10 cellular contexts compared by ENCODE assay signal in the genomic region with DNA sequence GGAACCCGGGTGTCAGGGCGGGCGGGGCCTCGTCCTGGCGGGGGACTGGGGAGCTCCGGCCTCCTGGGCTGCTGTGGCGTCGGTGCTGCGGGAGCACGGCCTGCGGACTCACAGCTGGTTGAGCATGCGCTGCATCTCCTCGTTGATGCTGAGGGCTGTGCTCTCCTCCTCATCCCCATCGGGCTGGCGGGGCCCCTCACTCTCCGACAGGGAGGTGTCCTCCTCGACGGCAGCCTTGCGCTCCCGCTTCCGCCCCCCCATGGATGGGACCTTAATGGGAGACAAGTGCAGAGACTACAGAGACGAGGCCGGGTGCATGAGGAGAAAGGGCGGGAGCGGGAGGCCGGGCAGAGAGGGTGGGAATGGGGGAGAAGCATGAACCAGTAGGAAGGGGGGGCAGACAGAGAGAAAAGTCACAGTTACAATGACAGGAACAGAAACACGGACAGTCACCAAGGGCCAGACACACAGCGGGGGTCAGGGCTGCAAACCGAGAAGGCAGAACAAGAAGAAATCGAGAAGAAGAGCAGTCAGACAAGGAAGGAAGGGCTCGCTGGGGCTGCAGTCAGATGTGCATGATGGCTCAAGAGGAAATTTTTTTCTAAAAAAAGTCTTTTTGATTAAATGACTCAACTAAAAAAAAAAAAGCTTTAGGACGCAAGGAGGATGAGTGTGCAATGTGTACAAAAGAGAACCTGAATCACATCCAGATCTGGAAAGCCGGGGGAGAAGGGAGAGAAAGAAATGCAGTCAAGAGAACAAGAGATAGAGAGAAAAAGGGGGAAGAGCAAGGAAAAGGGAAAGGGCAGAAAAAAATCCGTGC. TPM values are rescaled to one million over a fixed set of nuclear protein-coding genes. Genes with fewer than 3 reads are reported as not detected.
DNase-seq lines count a peak whose midpoint lies in the region; ATAC-seq and TF ChIP-seq lines count a peak whose summit lies in the region.
"Had no signal": no experiment of that assay in that cellular context is flagged by ENCODE, and none has a peak within 500 bp of the region (broad histone marks: within the 10 kb centered on the region; RNA-seq: fewer than 3 reads in every experiment).

No MANE protein-coding gene starts in this region.

- H4K5ac ChIP-seq in mesendoderm (ENCODE audit: low read length), result no peak overlapping the region

- H3K4me2 ChIP-seq in mesendoderm (ENCODE audit: low read length), result no peak overlapping the region

- no peak for TF ChIP-seq CTCF in right atrium auricular region (IDR thresholded peaks at IDR 0.05)

- no peak overlapping the region for H2AK5ac ChIP-seq in mesendoderm (ENCODE audit: low read length)

- H3K9me3 ChIP-seq in right atrium auricular region, result no peaks in the 10 kb centered on the region
- H3K9me3 ChIP-seq: body of pancreas had no signal

- no peak overlapping the region for H2BK5ac ChIP-seq in mesendoderm (ENCODE audit: low read length)

- ATAC-seq in HG03378 (IDR thresholded peaks at IDR 0.05; ENCODE audit: unreplicated experiment), result no peak
- ATAC-seq: body of pancreas had no signal

- peaks cover 21% of the 10 kb centered on the region for H3K36me3 ChIP-seq in right atrium auricular region
- H3K36me3 ChIP-seq in mesendoderm (ENCODE audit: control insufficient read depth, insufficient read depth, low read length), result peaks cover 4% of the 10 kb centered on the region

- H3K4ac ChIP-seq in mesendoderm (ENCODE audit: low read depth, low read length), result no peak overlapping the region

- H3K9ac ChIP-seq in mesendoderm (ENCODE audit: low read length), result no peak overlapping the region

- H3K18ac ChIP-seq in mesendoderm (ENCODE audit: low read length), result no peak overlapping the region

- H3K79me2 ChIP-seq in mesendoderm (ENCODE audit: control insufficient read depth, insufficient read depth, low read length), result peaks cover 27% of the 10 kb centered on the region

- no peaks in the 10 kb centered on the region for H3K27me3 ChIP-seq in right atrium auricular region
- no peaks in the 10 kb centered on the region for H3K27me3 ChIP-seq in mesendoderm (ENCODE audit: insufficient read depth, low read length, poor library complexity)
- H3K27me3 ChIP-seq: body of pancreas had no signal

- peaks cover 29% of the 10 kb centered on the region for H3K79me1 ChIP-seq in mesendoderm (ENCODE audit: low read length)

- no peak overlapping the region for H4K8ac ChIP-seq in mesendoderm (ENCODE audit: low read depth, low read length)

- H3K23ac ChIP-seq in mesendoderm (ENCODE audit: low read length), result no peak overlapping the region

- peak overlapping the region; percentile 96 for H3K27ac ChIP-seq in angular gyrus (ENCODE audit: low read depth, low read length)
- H3K27ac ChIP-seq in right atrium auricular region, result peak overlapping the region; percentile 94 to 98
- H3K27ac ChIP-seq in substantia nigra (ENCODE audit: low read depth, low read length, poor library complexity, severe bottlenecking), result peak overlapping the region; percentile 88
- H3K27ac ChIP-seq in mesendoderm (ENCODE audit: low read depth, low read length), result no peak overlapping the region

- H3K56ac ChIP-seq in mesendoderm (ENCODE audit: low read length), result no peak overlapping the region

- no peak overlapping the region for H3K4me3 ChIP-seq in right atrium auricular region
- no peak overlapping the region for H3K4me3 ChIP-seq in mesendoderm (ENCODE audit: low read length)
- H3K4me3 ChIP-seq: body of pancreas, lung had no signal

- H3K4me1 ChIP-seq in right atrium auricular region (peaks cover 0 to 69% of the 10 kb centered on the region in 2 donors), mesendoderm (ENCODE audit: control insufficient read depth, low read depth, low read length) (no peaks in the 10 kb centered on the region)

- H2BK15ac ChIP-seq in mesendoderm (replicated peaks; ENCODE audit: low read depth), result no peak overlapping the region

- no peak overlapping the region for H2BK120ac ChIP-seq in mesendoderm (ENCODE audit: low read depth, low read length)

- WGBS in mesendoderm (ENCODE audit: extremely low coverage, insufficient coverage, low lambda C conversion rate), result no CpG with 5 or more reads among the region's 34 CpGs

- DNase-seq in HT1080 (ENCODE audit: low read depth), result peak; percentile 90
- no peak for DNase-seq in right atrium auricular region (ENCODE audit: low spot score)
- peak in 1 of 49 donors; percentile 26 for DNase-seq in substantia nigra (lab: John Stamatoyannopoulos, UW)
- no peak for DNase-seq in globus pallidus (ENCODE audit: low spot score)
- DNase-seq in cerebellum (ENCODE audit: low spot score), result no peak
- no peak for DNase-seq in mesendoderm
- DNase-seq: body of pancreas had no signal

RNA-seq across cellular contexts. Expression of gene IFFO1, which starts 7.1 kb away (rescaled TPM):
- 7.7 and 9.5 TPM in 2 replicates for total RNA-seq in HT1080 (2014; rRNA removed; shearing (Covaris generic))
- 9.8 and 10.5 TPM in 2 replicates for polyA plus RNA-seq in HT1080 (2015; cell fraction: cytosol; rRNA removed)
- 46.3 and 49.9 TPM in 2 replicates for polyA plus RNA-seq in HT1080 (2015; cell fraction: nucleus; rRNA removed)
- total RNA-seq in right atrium auricular region, result 10 to 100 TPM; 12.3 to 13.2 TPM
- 6.5 TPM for total RNA-seq in cerebellum
- polyA plus RNA-seq in mesendoderm (2013, experiment 1 of 2), result 4.3 TPM
- 4.1 TPM for polyA plus RNA-seq in mesendoderm (2013, experiment 2 of 2)

RNA-seq across cellular contexts. Expression of gene GAPDH, which starts 14.4 kb away (rescaled TPM):
- total RNA-seq in HT1080 (2014; rRNA removed; shearing (Covaris generic)), result 10,781 and 12,621 TPM in 2 replicates
- polyA plus RNA-seq in HT1080 (2015; cell fraction: cytosol; rRNA removed), result 11,296 and 12,050 TPM in 2 replicates
- polyA plus RNA-seq in HT1080 (2015; cell fraction: nucleus; rRNA removed), result 8,622 and 9,151 TPM in 2 replicates
- 1,000 to 10,000 TPM; 4,693 to 5,476 TPM for total RNA-seq in right atrium auricular region
- 1,321 TPM for total RNA-seq in cerebellum
- 5,113 TPM for polyA plus RNA-seq in mesendoderm (2013, experiment 1 of 2)
- 5,145 TPM for polyA plus RNA-seq in mesendoderm (2013, experiment 2 of 2)

RNA-seq across cellular contexts. Expression of gene NOP2, which starts 19.3 kb away (rescaled TPM):
- total RNA-seq in HT1080 (2014; rRNA removed; shearing (Covaris generic)), result 80.0 and 90.1 TPM in 2 replicates
- polyA plus RNA-seq in HT1080 (2015; cell fraction: cytosol; rRNA removed), result 32.2 and 39.2 TPM in 2 replicates
- 208 and 217 TPM in 2 replicates for polyA plus RNA-seq in HT1080 (2015; cell fraction: nucleus; rRNA removed)
- total RNA-seq in right atrium auricular region (10 to 100 TPM; 17.7 to 17.9 TPM), cerebellum (10.3 TPM)
- 68.0 TPM for polyA plus RNA-seq in mesendoderm (2013, experiment 1 of 2)
- 67.6 TPM for polyA plus RNA-seq in mesendoderm (2013, experiment 2 of 2)

RNA-seq across cellular contexts. Expression of gene NCAPD2, which starts 54.9 kb away (rescaled TPM):
- 158 and 173 TPM in 2 replicates for total RNA-seq in HT1080 (2014; rRNA removed; shearing (Covaris generic))
- polyA plus RNA-seq in HT1080 (2015; cell fraction: cytosol; rRNA removed), result 96.4 and 104 TPM in 2 replicates
- polyA plus RNA-seq in HT1080 (2015; cell fraction: nucleus; rRNA removed), result 243 and 326 TPM in 2 replicates
- total RNA-seq in right atrium auricular region, result 10 to 100 TPM; 11.6 to 53.5 TPM
- 22.3 TPM for total RNA-seq in cerebellum
- 52.1 TPM for polyA plus RNA-seq in mesendoderm (2013, experiment 1 of 2)
- 50.5 TPM for polyA plus RNA-seq in mesendoderm (2013, experiment 2 of 2)

RNA-seq across cellular contexts. Expression of gene MRPL51, which starts 55.7 kb away (rescaled TPM):
- total RNA-seq in HT1080 (2014; rRNA removed; shearing (Covaris generic)), result 241 and 261 TPM in 2 replicates
- 190 and 195 TPM in 2 replicates for polyA plus RNA-seq in HT1080 (2015; cell fraction: cytosol; rRNA removed)
- 84.4 and 87.7 TPM in 2 replicates for polyA plus RNA-seq in HT1080 (2015; cell fraction: nucleus; rRNA removed)
- total RNA-seq in right atrium auricular region (100 to 1,000 TPM in 1 of 2 donors, 10 to 100 TPM in 1; 87.7 to 104 TPM), cerebellum (22.6 TPM)
- 887 TPM for polyA plus RNA-seq in mesendoderm (2013, experiment 1 of 2)
- 886 TPM for polyA plus RNA-seq in mesendoderm (2013, experiment 2 of 2)
